In the genomic region with DNA sequence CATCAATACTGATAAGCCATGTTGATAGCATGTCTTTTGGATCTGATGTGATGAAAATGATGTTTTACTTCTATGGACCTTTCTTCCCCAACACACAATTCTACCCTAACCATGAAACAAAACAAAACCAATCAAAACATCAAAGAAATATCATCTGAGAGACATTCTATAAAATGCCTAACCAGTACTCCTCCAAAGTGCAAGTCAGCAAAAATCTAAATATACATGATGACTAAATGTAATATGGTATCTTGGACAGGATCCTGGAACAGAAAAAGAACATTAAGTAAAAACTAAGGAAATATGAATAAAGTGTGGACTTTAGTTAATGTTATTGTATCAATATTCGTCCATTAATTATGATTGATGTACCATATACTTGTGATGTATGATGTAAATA, we compare ENCODE assay signal across 2 cellular contexts.
TF ChIP-seq lines count a peak whose summit lies in the region.

No MANE protein-coding gene starts in this region.

TF ChIP-seq in HepG2, 621 proteins besides CTCF, POLR2A, EP300 and RAD21:
- TF ChIP-seq MAFF (IDR thresholded peaks at IDR 0.05; ENCODE audit: low read depth, low read length) (peak; percentile 96), ZNF263 (CRISPR knock-in tag; IDR thresholded peaks at IDR 0.05) (no peak), MAFK (conservative IDR thresholded peaks at IDR 0.05 in 1 of 2, IDR thresholded peaks at IDR 0.05 in 1 of 2; ENCODE audit: low read length in 2 of 2) (peak; percentile 95 to 96), MED13 (CRISPR knock-in tag; IDR thresholded peaks at IDR 0.05) (no peak)

TF ChIP-seq in H1, 55 proteins besides CTCF, POLR2A, EP300 and RAD21:
- TF ChIP-seq KDM1A (IDR thresholded peaks at IDR 0.05; ENCODE audit: borderline replicate concordance, low read length) (no peak), MAFK (IDR thresholded peaks at IDR 0.05; ENCODE audit: low read depth, low read length) (peak; percentile 69)
